In genomic region chr9:96818535-96818934, GRCh38 we compare ENCODE assay signal across 21 cellular contexts. TPM values are rescaled to one million over a fixed set of nuclear protein-coding genes. Genes with fewer than 3 reads are reported as not detected.
DNase-seq lines count a peak whose midpoint lies in the region; ATAC-seq, FAIRE-seq and TF ChIP-seq lines count a peak whose summit lies in the region.
"Had no signal": no experiment of that assay in that cellular context is flagged by ENCODE, and none has a peak within 500 bp of the region (broad histone marks: within the 10 kb centered on the region; RNA-seq: fewer than 3 reads in every experiment).

No MANE protein-coding gene starts in this region.

- H3K4me3 ChIP-seq in A549 (no peak overlapping the region), HEK293 (ENCODE audit: low read depth, low read length) (no peak overlapping the region), K562 (no peak overlapping the region), iPS-20b (ENCODE audit: low read length) (0 out of 2 replicates have a peak overlapping the region, but pooled peaks have one; percentile 13), upper lobe of left lung (no peak overlapping the region), ascending aorta (no peak overlapping the region)
- H3K4me3 ChIP-seq: right atrium auricular region had no signal

- H3K27ac ChIP-seq in A549 (no peak overlapping the region), HEK293 (ENCODE audit: extremely low read depth, low read depth, low read length) (no peak overlapping the region), K562 (ENCODE audit: extremely low read depth, low read depth, low read length) (no peak overlapping the region), iPS-20b (ENCODE audit: low read length) (no peak overlapping the region), upper lobe of left lung (no peak overlapping the region), ascending aorta (no peak overlapping the region)
- H3K27ac ChIP-seq: neutrophil, right atrium auricular region, WERI-Rb-1 had no signal

- no peak for FAIRE-seq in A549 (lab: Jason Lieb, UNC)
- no peak for FAIRE-seq in K562 (lab: Jason Lieb, UNC)

- H3K9ac ChIP-seq in K562 (ENCODE audit: insufficient read depth in 1 of 2, low read depth in 2 of 2, low read length in 2 of 2) (no peak overlapping the region), iPS-20b (ENCODE audit: low read depth, low read length) (no peak overlapping the region)

- intact Hi-C loops in K562 (cut with micrococcal nuclease) (no loop called here), ascending aorta (cut with DNase I) (no loop called here)

- no peaks in the 10 kb centered on the region for H3K9me1 ChIP-seq in K562 (ENCODE audit: control insufficient read depth, insufficient read depth, low read length)

- WGBS in A549 (ENCODE audit: missing lambda C conversion rate): 73% methylated on average over 5 of the region's 5 CpGs
- 84% methylated on average over 5 of the region's 5 CpGs for WGBS in K562 (ENCODE audit: insufficient coverage, low coverage, missing lambda C conversion rate)
- 94 to 98% methylated on average over 5 of the region's 5 CpGs for WGBS in upper lobe of left lung, 2 donors

- H4K20me1 ChIP-seq in K562 (replicated peaks; ENCODE audit: control insufficient read depth, insufficient read depth, low read length): no peaks in the 10 kb centered on the region

- TF ChIP-seq POLR2A in A549 (IDR thresholded peaks at IDR 0.05; ENCODE audit: low read length) (no peak), K562 (conservative IDR thresholded peaks at IDR 0.05) (no peak), upper lobe of left lung (IDR thresholded peaks at IDR 0.05) (no peak)

- no peak overlapping the region for H2AFZ ChIP-seq in K562 (ENCODE audit: low read depth, low read length)

- H3K36me3 ChIP-seq in HEK293 (ENCODE audit: control insufficient read depth in 2 of 2, insufficient read depth in 1 of 2, low read length in 2 of 2) (peaks cover 0 to 32% of the 10 kb centered on the region in 2 experiments; a peak in 1 of 3 replicates), K562 (ENCODE audit: control insufficient read depth, insufficient read depth, low read length) (peaks cover 14% of the 10 kb centered on the region), iPS-20b (ENCODE audit: insufficient read depth, low read depth, low read length) (peaks cover 66% of the 10 kb centered on the region), upper lobe of left lung (peaks cover 10 to 59% (median 39%) of the 10 kb centered on the region in 4 donors), ascending aorta (peaks cover 44 to 68% of the 10 kb centered on the region in 2 donors)

- TF ChIP-seq EP300 in A549 (IDR thresholded peaks at IDR 0.05): no peak
- TF ChIP-seq EP300 in K562 (IDR thresholded peaks at IDR 0.05; ENCODE audit: low read length): no peak
- no peak for TF ChIP-seq EP300 in upper lobe of left lung (IDR thresholded peaks at IDR 0.05)

- TF ChIP-seq CTCF in A549 (IDR thresholded peaks at IDR 0.05) (no peak), HEK293 (tag by site-specific recombination; IDR thresholded peaks at IDR 0.05) (no peak), K562 (IDR thresholded peaks at IDR 0.05 in 2 of 3, conservative IDR thresholded peaks at IDR 0.05 in 1 of 3; ENCODE audit: insufficient read depth in 2 of 3, low read depth in 1 of 3, low read length in 3 of 3) (no peak), upper lobe of left lung (IDR thresholded peaks at IDR 0.05) (no peak), ascending aorta (IDR thresholded peaks at IDR 0.05) (no peak)

- H3K9me3 ChIP-seq in A549 (peaks cover 96% of the 10 kb centered on the region), HEK293 (ENCODE audit: control insufficient read depth, insufficient read depth, low read depth, low read length) (no peaks in the 10 kb centered on the region), K562 (replicated peaks; ENCODE audit: control insufficient read depth, insufficient read depth, low read depth, low read length) (peaks cover 27% of the 10 kb centered on the region), iPS-20b (ENCODE audit: insufficient read depth, low read depth, low read length) (peaks cover 94% of the 10 kb centered on the region), upper lobe of left lung (peaks cover 94 to 100% (median 96%) of the 10 kb centered on the region in 4 donors), ascending aorta (peaks cover 96 to 100% of the 10 kb centered on the region in 2 donors)

- no peak for ATAC-seq in A549
- no peak for ATAC-seq in K562
- ATAC-seq in GM21619 (IDR thresholded peaks at IDR 0.05; ENCODE audit: unreplicated experiment): no peak
- ATAC-seq in upper lobe of left lung (ENCODE audit: low FRiP score in 2 of 2): no peak
- ATAC-seq: activated CD8-positive, alpha-beta T cell treated with anti-CD3 and anti-CD28 coated beads for 36 hours; activated T-cell treated with anti-CD3 and anti-CD28 coated beads, Interleukin-2, amount 50 U/mL, for 72 hours; left cardiac atrium; stimulated activated naive CD8-positive, alpha-beta T cell treated with anti-CD3 and anti-CD28 coated beads, Interleukin-15, Interleukin-2, amounts not matched to agents 100 U/mL and 50 U/mL, for 24 hours had no signal

- H3K27me3 ChIP-seq in K562 (ENCODE audit: control insufficient read depth in 2 of 2, insufficient read depth in 2 of 2, low read length in 2 of 2) (no peaks in the 10 kb centered on the region), iPS-20b (ENCODE audit: insufficient read depth, low read length) (no peaks in the 10 kb centered on the region), upper lobe of left lung (no peaks in the 10 kb centered on the region), ascending aorta (no peaks in the 10 kb centered on the region)
- H3K27me3 ChIP-seq: neutrophil, right atrium auricular region had no signal

- TF ChIP-seq RAD21 in A549 (conservative IDR thresholded peaks at IDR 0.05 in 1 of 2, IDR thresholded peaks at IDR 0.05 in 1 of 2): no peak
- TF ChIP-seq RAD21 in K562 (CRISPR knock-in tag; conservative IDR thresholded peaks at IDR 0.05 in 1 of 2, IDR thresholded peaks at IDR 0.05 in 1 of 2): no peak

- H3K79me2 ChIP-seq in K562 (ENCODE audit: control insufficient read depth, insufficient read depth, low read length): no peaks in the 10 kb centered on the region

- in situ Hi-C loops in K562 (cut with MboI): no loop called here

- H3K4me1 ChIP-seq in A549 (no peaks in the 10 kb centered on the region), HEK293 (ENCODE audit: control insufficient read depth, insufficient read depth, low read length) (no peaks in the 10 kb centered on the region), K562 (replicated peaks in 1 of 2; ENCODE audit: control insufficient read depth in 2 of 2, insufficient read depth in 2 of 2, low read length in 2 of 2) (no peaks in the 10 kb centered on the region), iPS-20b (ENCODE audit: insufficient read depth, low read length) (no peaks in the 10 kb centered on the region), upper lobe of left lung (no peaks in the 10 kb centered on the region), ascending aorta (no peaks in the 10 kb centered on the region)
- H3K4me1 ChIP-seq: right atrium auricular region had no signal

- CTCF ChIA-PET in A549 (lab: Yijun Ruan, JAX) (no interaction called here), HEK293 (lab: Yijun Ruan, JAX) (interaction anchor here (0.6 kb wide), 1 partner anchor 537 kb away, joined by 3 read pairs; no protein-coding TSS in a partner anchor), K562 (lab: Yijun Ruan, JAX; ENCODE audit: low intra/inter-chr PET ratio) (no interaction called here)

- DNase-seq in A549 (ENCODE audit: low read depth in 1 of 2, low spot score in 1 of 2) (peak in 1 of 2 experiments; percentile 45), K562 (ENCODE audit: extremely low read depth in 1 of 4, low spot score in 3 of 4) (no peak), upper lobe of left lung (no peak), ascending aorta (ENCODE audit: low spot score in 2 of 2) (no peak), AML-193 (lab: John Stamatoyannopoulos, UW) (no peak)
- DNase-seq: activated CD8-positive, alpha-beta T cell treated with anti-CD3 and anti-CD28 coated beads for 36 hours; activated T-cell treated with anti-CD3 and anti-CD28 coated beads, Interleukin-2, amount 50 U/mL, for 72 hours; caudate nucleus; CD4-positive, alpha-beta memory T cell; effector CD8-positive, alpha-beta T cell; hippocampal formation; left cardiac atrium; NCI-H1417 treated with DMSO at 0.1 percent for 48 hours; NCI-H2171 treated with DMSO at 0.1 percent for 48 hours; stimulated activated naive CD8-positive, alpha-beta T cell treated with anti-CD3 and anti-CD28 coated beads, Interleukin-15, Interleukin-2, amounts not matched to agents 100 U/mL and 50 U/mL, for 24 hours; WERI-Rb-1 had no signal

- POLR2A ChIA-PET in A549 (lab: Yijun Ruan, JAX) (no interaction called here), HEK293 (lab: Yijun Ruan, JAX) (no interaction called here), K562 (lab: Yijun Ruan, JAX) (no interaction called here)

- no TSS peak for BruUV-seq in K562 (replicated peaks; lab: Mats Ljungman, UMichigan)

- no peak overlapping the region for H3K4me2 ChIP-seq in A549
- no peak overlapping the region for H3K4me2 ChIP-seq in K562 (ENCODE audit: insufficient read depth, low read length)

RNA-seq across cellular contexts. Expression of gene ZNF782, which starts 35.8 kb away (rescaled TPM):
- polyA plus RNA-seq in A549 (2011; rRNA removed): 2.1 and 2.7 TPM in 2 replicates
- polyA plus RNA-seq in A549 (2012; cell fraction: cytosol; rRNA removed): 0.65 and 0.82 TPM in 2 replicates
- polyA plus RNA-seq in A549 (2012; cell fraction: nucleus; rRNA removed): 0.82 and 1.3 TPM in 2 replicates
- polyA plus RNA-seq in A549 (2017; fragmentation: RNase III; extraction: RNeasy Plus Mini Kit Qiagen cat#74134 plus additional on column Dnase treatment): 1.9 to 2.2 TPM (median 2.1 TPM) in 3 replicates
- polyA minus RNA-seq in A549 (2011; rRNA and poly(A)+ RNA removed): 4.2 and 4.5 TPM in 2 replicates
- 4.7 and 25.6 TPM in 2 replicates for total RNA-seq in K562 (2011; cell fraction: chromatin; rRNA removed; ENCODE audit: low replicate concordance)
- 3.8 and 6.7 TPM in 2 replicates for total RNA-seq in K562 (2011; cell fraction: nucleolus; rRNA removed)
- total RNA-seq in K562 (2011; cell fraction: nucleoplasm; rRNA removed): 7.1 and 7.6 TPM in 2 replicates
- 4.3 and 5.1 TPM in 2 replicates for total RNA-seq in K562 (2014; rRNA removed)
- total RNA-seq in K562 (2014; rRNA removed; fragmentation: Illumina TruSeq; extraction: Trizol): 6.0 and 6.4 TPM in 2 replicates
- 7.1 and 8.8 TPM in 2 replicates for total RNA-seq in K562 (2015; rRNA removed; fragmentation: Illumina TruSeq; extraction: Trizol)
- total RNA-seq in K562 (2021): 4.5 and 4.9 TPM in 2 replicates
- polyA plus RNA-seq in K562 (2011; rRNA removed): 4.5 and 4.6 TPM in 2 replicates
- polyA plus RNA-seq in K562 (2011; cell fraction: cytosol; rRNA removed): 1.0 and 1.2 TPM in 2 replicates
- polyA plus RNA-seq in K562 (2011; cell fraction: nucleus; rRNA removed): 7.1 and 9.6 TPM in 2 replicates
- 2.4 and 3.2 TPM in 2 replicates for polyA plus RNA-seq in K562 (2012)
- polyA plus RNA-seq in K562 (2014; fragmentation: Illumina TruSeq; extraction: Trizol): 3.9 and 4.2 TPM in 2 replicates
- polyA plus RNA-seq in K562 (2014; fragmentation: Nextera tagmentation; extraction: Ambion mirVana): under 1 TPM; 0.38 to 0.55 TPM
- polyA plus RNA-seq in K562 (2014; rRNA removed): 3.2 and 5.3 TPM in 2 replicates
- 7.2 and 12.4 TPM in 2 replicates for polyA minus RNA-seq in K562 (2011; rRNA and poly(A)+ RNA removed)
- 1.4 and 3.0 TPM in 2 replicates for polyA minus RNA-seq in K562 (2011; cell fraction: cytosol; rRNA and poly(A)+ RNA removed)
- 6.1 and 11.3 TPM in 2 replicates for polyA minus RNA-seq in K562 (2011; cell fraction: nucleus; rRNA and poly(A)+ RNA removed)
- 10 to 100 TPM in 2 of 6 donors, 1 to 10 TPM in 4; 4.4 to 17.8 (median 6.0) TPM for total RNA-seq in upper lobe of left lung
- total RNA-seq in ascending aorta: 8.6 TPM

RNA-seq across cellular contexts. Expression of gene ZNF510, which starts 40.6 kb away (rescaled TPM):
- polyA plus RNA-seq in A549 (2011; rRNA removed): 8.1 and 10.4 TPM in 2 replicates
- polyA plus RNA-seq in A549 (2012; cell fraction: cytosol; rRNA removed): 2.0 and 2.4 TPM in 2 replicates
- polyA plus RNA-seq in A549 (2012; cell fraction: nucleus; rRNA removed): 3.0 and 4.9 TPM in 2 replicates
- 5.3 to 5.6 TPM (median 5.4 TPM) in 3 replicates for polyA plus RNA-seq in A549 (2017; fragmentation: RNase III; extraction: RNeasy Plus Mini Kit Qiagen cat#74134 plus additional on column Dnase treatment)
- 22.0 and 30.0 TPM in 2 replicates for polyA minus RNA-seq in A549 (2011; rRNA and poly(A)+ RNA removed)
- total RNA-seq in K562 (2011; cell fraction: chromatin; rRNA removed; ENCODE audit: low replicate concordance): 21.5 and 34.3 TPM in 2 replicates
- 13.0 and 17.5 TPM in 2 replicates for total RNA-seq in K562 (2011; cell fraction: nucleolus; rRNA removed)
- total RNA-seq in K562 (2011; cell fraction: nucleoplasm; rRNA removed): 19.2 and 19.6 TPM in 2 replicates
- 8.3 and 8.7 TPM in 2 replicates for total RNA-seq in K562 (2014; rRNA removed)
- total RNA-seq in K562 (2014; rRNA removed; fragmentation: Illumina TruSeq; extraction: Trizol): 17.0 and 20.5 TPM in 2 replicates
- total RNA-seq in K562 (2015; rRNA removed; fragmentation: Illumina TruSeq; extraction: Trizol): 11.6 and 12.7 TPM in 2 replicates
- 7.6 and 11.4 TPM in 2 replicates for total RNA-seq in K562 (2021)
- 12.9 and 16.1 TPM in 2 replicates for polyA plus RNA-seq in K562 (2011; rRNA removed)
- 3.9 and 5.2 TPM in 2 replicates for polyA plus RNA-seq in K562 (2011; cell fraction: cytosol; rRNA removed)
- polyA plus RNA-seq in K562 (2011; cell fraction: nucleus; rRNA removed): 18.5 and 18.7 TPM in 2 replicates
- 4.5 and 7.2 TPM in 2 replicates for polyA plus RNA-seq in K562 (2012)
- 11.2 and 12.1 TPM in 2 replicates for polyA plus RNA-seq in K562 (2014; fragmentation: Illumina TruSeq; extraction: Trizol)
- polyA plus RNA-seq in K562 (2014; fragmentation: Nextera tagmentation; extraction: Ambion mirVana): 1 to 10 TPM; 5.3 to 5.5 TPM
- 7.4 and 9.8 TPM in 2 replicates for polyA plus RNA-seq in K562 (2014; rRNA removed)
- 20.8 and 24.8 TPM in 2 replicates for polyA minus RNA-seq in K562 (2011; rRNA and poly(A)+ RNA removed)
- 3.5 and 5.2 TPM in 2 replicates for polyA minus RNA-seq in K562 (2011; cell fraction: cytosol; rRNA and poly(A)+ RNA removed)
- 24.2 and 42.8 TPM in 2 replicates for polyA minus RNA-seq in K562 (2011; cell fraction: nucleus; rRNA and poly(A)+ RNA removed)
- total RNA-seq in upper lobe of left lung: 10 to 100 TPM in 3 of 6 donors, 1 to 10 TPM in 3; 4.3 to 13.7 (median 10.1) TPM
- 5.3 TPM for total RNA-seq in ascending aorta
